In genomic region chr1:63753591-63753990, GRCh38 we compare ENCODE assay signal across 17 cellular contexts. TPM values are rescaled to one million over a fixed set of nuclear protein-coding genes. Genes with fewer than 3 reads are reported as not detected.
DNase-seq lines count a peak whose midpoint lies in the region; ATAC-seq, FAIRE-seq and TF ChIP-seq lines count a peak whose summit lies in the region.
"Had no signal": no experiment of that assay in that cellular context is flagged by ENCODE, and none has a peak within 500 bp of the region (broad histone marks: within the 10 kb centered on the region; RNA-seq: fewer than 3 reads in every experiment).

No MANE protein-coding gene starts in this region.

- H3K27me3 ChIP-seq in BLaER1 (no peaks in the 10 kb centered on the region), endothelial cell of umbilical vein (ENCODE audit: control insufficient read depth in 2 of 2, insufficient read depth in 2 of 2, low read length in 2 of 2) (peaks cover 0 to 3% of the 10 kb centered on the region in 2 experiments)

- no peaks in the 10 kb centered on the region for H3K9me3 Mint-ChIP-seq in Calu3 (ENCODE audit: low read depth, unreplicated experiment)
- H3K9me3 Mint-ChIP-seq: CD4-positive, CD25-positive, alpha-beta regulatory T cell had no signal

- DNase-seq in DMS53 treated with DMSO at 0.1 percent for 48 hours (lab: John Stamatoyannopoulos, UW; ENCODE audit: unreplicated experiment) = peak; percentile 35
- peak; percentile 78 for DNase-seq in endothelial cell of umbilical vein (ENCODE audit: low read depth, low spot score)
- DNase-seq in renal cortical epithelial cell (ENCODE audit: low read depth) = peak; percentile 75
- no peak for DNase-seq in NCI-H146 (lab: John Stamatoyannopoulos, UW)
- no peak for DNase-seq in Calu3
- DNase-seq: 8988T; C1 segment of cervical spinal cord; CD4-positive, CD25-positive, alpha-beta regulatory T cell; CD8-positive, alpha-beta memory T cell; COR-L47; DMS79 treated with DMSO at 0.1 percent for 48 hours; GF-D8 had no signal

- peaks cover 26% of the 10 kb centered on the region for H3K4me1 ChIP-seq in BLaER1
- peaks cover 21% of the 10 kb centered on the region for H3K4me1 ChIP-seq in endothelial cell of umbilical vein (ENCODE audit: control insufficient read depth, extremely low read depth, insufficient read depth, low read length)
- H3K4me1 ChIP-seq: HAP-1 had no signal

- CTCF ChIA-PET in endothelial cell of umbilical vein (lab: Charles Lee) = no interaction called here
- CTCF ChIA-PET in Calu3 (lab: Charles Lee) = no interaction called here

- H3K27ac ChIP-seq in BLaER1 (0 out of 2 replicates have a peak overlapping the region, but pooled peaks have one; percentile 35), endothelial cell of umbilical vein (ENCODE audit: insufficient read depth, low read depth, low read length) (peak overlapping the region; percentile 60)
- H3K27ac ChIP-seq: HL-60 had no signal

- no peak for ATAC-seq in GM18907 (IDR thresholded peaks at IDR 0.05; ENCODE audit: unreplicated experiment)

- intact Hi-C loops in endothelial cell of umbilical vein (cut with micrococcal nuclease) = loop anchor here (1.0 kb wide), 2 partner anchors 22 kb away; no protein-coding TSS in a partner anchor
- intact Hi-C loops in Calu3 (cut with micrococcal nuclease; ENCODE audit: unreplicated experiment) = no loop called here

- no peaks in the 10 kb centered on the region for H3K36me3 Mint-ChIP-seq in Calu3 (ENCODE audit: insufficient read depth, unreplicated experiment)
- H3K36me3 Mint-ChIP-seq: CD4-positive, CD25-positive, alpha-beta regulatory T cell; CD8-positive, alpha-beta memory T cell had no signal

- no peak overlapping the region for H3K27ac Mint-ChIP-seq in Calu3 (ENCODE audit: unreplicated experiment)
- H3K27ac Mint-ChIP-seq: CD8-positive, alpha-beta memory T cell had no signal

- peak overlapping the region; percentile 48 for H3K4me2 ChIP-seq in BLaER1
- H3K4me2 ChIP-seq in endothelial cell of umbilical vein (ENCODE audit: insufficient read depth, low read length) = peak overlapping the region; percentile 21

- TF ChIP-seq CTCF in endothelial cell of umbilical vein (IDR thresholded peaks at IDR 0.05; ENCODE audit: extremely low read depth in 1 of 2, insufficient read depth in 1 of 2, low read depth in 1 of 2, low read length in 2 of 2) (no peak), Calu3 (IDR thresholded peaks at IDR 0.05; ENCODE audit: unreplicated experiment) (no peak)

- no peaks in the 10 kb centered on the region for H3K36me3 ChIP-seq in BLaER1
- H3K36me3 ChIP-seq in endothelial cell of umbilical vein (ENCODE audit: control insufficient read depth in 2 of 2, extremely low read depth in 1 of 2, insufficient read depth in 2 of 2, low read length in 2 of 2) = no peaks in the 10 kb centered on the region
- H3K36me3 ChIP-seq: HAP-1 had no signal

- H4K20me1 ChIP-seq in BLaER1 (no peaks in the 10 kb centered on the region), endothelial cell of umbilical vein (replicated peaks; ENCODE audit: control insufficient read depth, extremely low read depth, insufficient read depth, low read length) (no peaks in the 10 kb centered on the region)

- dilution Hi-C loops in endothelial cell of umbilical vein (cut with MboI; ENCODE audit: extremely low pct_ligation_motif_present, low sequenced_read_pairs) = no loop called here

- no peak for TF ChIP-seq POLR2A in endothelial cell of umbilical vein (IDR thresholded peaks at IDR 0.05; ENCODE audit: low read depth, low read length)

- H3K4me1 Mint-ChIP-seq in Calu3 (ENCODE audit: low read depth, unreplicated experiment) = peaks cover 8% of the 10 kb centered on the region
- H3K4me1 Mint-ChIP-seq: CD4-positive, CD25-positive, alpha-beta regulatory T cell; CD8-positive, alpha-beta memory T cell had no signal

- POLR2A ChIA-PET in endothelial cell of umbilical vein (lab: Charles Lee) = no interaction called here

- no peaks in the 10 kb centered on the region for H3K79me2 ChIP-seq in endothelial cell of umbilical vein (ENCODE audit: control insufficient read depth, insufficient read depth, low read length)

- no peak overlapping the region for H3K4me3 Mint-ChIP-seq in Calu3 (ENCODE audit: low read depth, unreplicated experiment)

- no peaks in the 10 kb centered on the region for H3K9me3 ChIP-seq in BLaER1
- no peaks in the 10 kb centered on the region for H3K9me3 ChIP-seq in endothelial cell of umbilical vein (replicated peaks; ENCODE audit: control insufficient read depth, insufficient read depth, low read length)
- H3K9me3 ChIP-seq: HAP-1 had no signal

- no peak overlapping the region for H2AFZ ChIP-seq in endothelial cell of umbilical vein (ENCODE audit: low read depth, low read length)

- BruUV-seq in endothelial cell of umbilical vein (replicated peaks; lab: Mats Ljungman, UMichigan) (no TSS peak), Calu3 (replicated peaks; lab: Mats Ljungman, UMichigan) (no TSS peak)

- no peaks in the 10 kb centered on the region for H3K9me1 ChIP-seq in endothelial cell of umbilical vein (replicated peaks; ENCODE audit: control insufficient read depth, extremely low read depth, insufficient read depth, low read length)

- no peaks in the 10 kb centered on the region for H3K27me3 Mint-ChIP-seq in Calu3 (ENCODE audit: unreplicated experiment)
- H3K27me3 Mint-ChIP-seq: CD4-positive, CD25-positive, alpha-beta regulatory T cell had no signal

- H3K9ac ChIP-seq in BLaER1 (no peak overlapping the region), endothelial cell of umbilical vein (replicated peaks; ENCODE audit: extremely low read depth, insufficient read depth, low read length) (no peak overlapping the region)

- peak; percentile 83 for FAIRE-seq in endothelial cell of umbilical vein (lab: Jason Lieb, UNC)
- FAIRE-seq: D721Med had no signal

- H3K4me3 ChIP-seq in BLaER1 (no peak overlapping the region), endothelial cell of umbilical vein (replicated peaks in 1 of 3; ENCODE audit: insufficient read depth in 1 of 3, low read depth in 1 of 3, low read length in 3 of 3) (no peak overlapping the region)
- H3K4me3 ChIP-seq: HAP-1 had no signal

TF ChIP-seq in endothelial cell of umbilical vein, 7 proteins besides CTCF, POLR2A, EP300 and RAD21:
- peak; percentile 24 for TF ChIP-seq FOS (IDR thresholded peaks at IDR 0.05; ENCODE audit: borderline replicate concordance, insufficient read depth, low read length)
- TF ChIP-seq EZH2 (IDR thresholded peaks at IDR 0.05; ENCODE audit: borderline replicate concordance, low read depth, low read length, severe bottlenecking) = no peak

RNA-seq across cellular contexts. Expression of gene ROR1, which starts 20.2 kb away (rescaled TPM):
- 3.5 and 10.9 TPM in 2 replicates for total RNA-seq in endothelial cell of umbilical vein
- polyA plus RNA-seq in endothelial cell of umbilical vein = 2.4 and 2.6 TPM in 2 replicates
- polyA plus RNA-seq in endothelial cell of umbilical vein (2011; cell fraction: cytosol; rRNA removed) = 2.1 and 2.2 TPM in 2 replicates
- polyA plus RNA-seq in endothelial cell of umbilical vein (2011; cell fraction: nucleus; rRNA removed) = 2.6 and 3.4 TPM in 2 replicates
- 7.8 and 8.1 TPM in 2 replicates for polyA plus RNA-seq in endothelial cell of umbilical vein (2012)
- polyA minus RNA-seq in endothelial cell of umbilical vein = 10.7 and 15.6 TPM in 2 replicates
- 0.31 TPM for polyA minus RNA-seq in endothelial cell of umbilical vein (2011; cell fraction: cytosol; rRNA and poly(A)+ RNA removed)
- 10.9 and 12.6 TPM in 2 replicates for polyA minus RNA-seq in endothelial cell of umbilical vein (2011; cell fraction: nucleus; rRNA and poly(A)+ RNA removed)
- 16.5 and 17.2 TPM in 2 replicates for total RNA-seq in renal cortical epithelial cell
- total RNA-seq in Calu3 (2022) = 24.5 and 33.8 TPM in 2 replicates
- total RNA-seq: CD4-positive, CD25-positive, alpha-beta regulatory T cell; CD8-positive, alpha-beta memory T cell had no signal
- polyA plus RNA-seq: CD4-positive, CD25-positive, alpha-beta regulatory T cell; CD8-positive, alpha-beta memory T cell had no signal

Comparison
In these comparisons a context has a peak if more than half of its experiments do, and no peak if none do; other contexts are left out.
1. DNase-seq: peak in DMS53 treated with DMSO at 0.1 percent for 48 hours (single experiment), endothelial cell of umbilical vein (single experiment) and renal cortical epithelial cell (single experiment); none in NCI-H146 (single experiment) and Calu3 (single experiment).